22 cellular contexts compared by ENCODE assay signal in the genomic region with DNA sequence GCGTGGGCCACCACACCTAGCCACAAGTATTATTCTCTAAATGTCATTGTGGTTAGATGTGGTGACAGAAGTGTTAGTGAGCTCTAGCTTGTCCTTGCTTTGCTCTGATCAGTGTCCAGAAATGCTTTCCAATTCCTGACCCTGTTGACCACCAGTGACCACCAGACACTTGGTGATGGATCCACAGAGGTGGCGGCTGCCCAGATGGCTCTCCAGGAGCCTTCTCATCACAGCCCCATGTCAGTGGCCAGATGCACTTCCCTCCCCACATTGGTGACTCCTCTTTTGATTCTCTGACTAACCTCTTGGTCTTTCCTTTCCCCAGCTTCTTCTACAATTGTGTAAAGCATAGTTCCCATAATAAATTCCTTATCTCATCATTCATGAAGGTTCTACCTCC. TPM values are rescaled to one million over a fixed set of nuclear protein-coding genes. Genes with fewer than 3 reads are reported as not detected.
"Had no signal": no experiment of that assay in that cellular context is flagged by ENCODE, and none has a peak within 500 bp of the region (broad histone marks: within the 10 kb centered on the region; RNA-seq: fewer than 3 reads in every experiment).

No MANE protein-coding gene starts in this region.

- H3K36me3 Mint-ChIP-seq: mesothelial cell of epicardium had no signal

- ATAC-seq: activated CD8-positive, alpha-beta T cell treated with anti-CD3 and anti-CD28 coated beads, Interleukin-2, amount 10 ng/mL, durations not matched to agents 7 days and 5 days; activated T-cell treated with anti-CD3 and anti-CD28 coated beads, Interleukin-2, amount 50 U/mL, for 4 hours; lower lobe of right lung; T-helper 17 cell; upper lobe of right lung had no signal

- H3K4me1 ChIP-seq: colonic mucosa, lower lobe of right lung, right atrium auricular region, testis, upper lobe of right lung had no signal

- H3K4me3 ChIP-seq: colonic mucosa, lower lobe of right lung, right atrium auricular region, testis, upper lobe of right lung had no signal

- H3K9me3 Mint-ChIP-seq: activated T-cell treated with anti-CD3 and anti-CD28 coated beads, Interleukin-2, amount 50 U/mL, for 4 hours; central memory CD8-positive, alpha-beta T cell; mesothelial cell of epicardium had no signal

- DNase-seq: activated CD4-positive, alpha-beta T cell treated with anti-CD3 and anti-CD28 coated beads for 1 hour; activated CD8-positive, alpha-beta T cell treated with anti-CD3 and anti-CD28 coated beads, Interleukin-2, amount 10 ng/mL, durations not matched to agents 7 days and 5 days; activated gamma-delta T cell; activated T-cell treated with anti-CD3 and anti-CD28 coated beads, Interleukin-2, amount 50 U/mL, for 4 hours; aorta; colonic mucosa; hypothalamus; lower lobe of right lung; occipital lobe; stimulated activated CD4-positive, alpha-beta T cell treated with anti-CD3 and anti-CD28 coated beads, Interleukin-2, amount 100 ng/mL, for 48 hours; T-helper 17 cell; testis; upper lobe of right lung had no signal

- H3K9me3 ChIP-seq: colonic mucosa, lower lobe of right lung, right atrium auricular region, testis, upper lobe of right lung had no signal

- H3K27ac ChIP-seq: colonic mucosa, lower lobe of right lung, right atrium auricular region, testis, upper lobe of right lung, VCaP had no signal

- H3K27me3 Mint-ChIP-seq: central memory CD8-positive, alpha-beta T cell; T-helper 17 cell had no signal

- H3K27ac Mint-ChIP-seq: activated CD8-positive, alpha-beta T cell treated with anti-CD3 and anti-CD28 coated beads, Interleukin-2, amount 10 ng/mL, durations not matched to agents 7 days and 5 days; mesothelial cell of epicardium; progenitor cell of endocrine pancreas; T-helper 17 cell had no signal

- H3K36me3 ChIP-seq: colonic mucosa, lower lobe of right lung, right atrium auricular region, upper lobe of right lung had no signal

- H3K27me3 ChIP-seq: colonic mucosa, right atrium auricular region, testis, upper lobe of right lung had no signal

- H3K4me3 Mint-ChIP-seq: activated CD8-positive, alpha-beta T cell treated with anti-CD3 and anti-CD28 coated beads, Interleukin-2, amount 10 ng/mL, durations not matched to agents 7 days and 5 days; activated T-cell treated with anti-CD3 and anti-CD28 coated beads, Interleukin-2, amount 50 U/mL, for 4 hours; central memory CD8-positive, alpha-beta T cell; mesothelial cell of epicardium; T-helper 17 cell had no signal

RNA-seq across cellular contexts. Expression of a gene that starts 40.2 kb away (rescaled TPM):
- total RNA-seq: frontal cortex, mesothelial cell of epicardium, occipital lobe, progenitor cell of endocrine pancreas, skeletal muscle tissue, upper lobe of right lung had no signal
- polyA plus RNA-seq: keratinocyte, neural cell had no signal
